1 cellular context compared by ENCODE assay signal in genomic region chr5:132003170-132003744, GRCh38.
TF ChIP-seq lines count a peak whose summit lies in the region.

No MANE protein-coding gene starts in this region.

TF ChIP-seq in HepG2, 621 proteins besides CTCF, POLR2A, EP300 and RAD21 (continued from another document and continues in another):
- TF ChIP-seq, protein P1, sequence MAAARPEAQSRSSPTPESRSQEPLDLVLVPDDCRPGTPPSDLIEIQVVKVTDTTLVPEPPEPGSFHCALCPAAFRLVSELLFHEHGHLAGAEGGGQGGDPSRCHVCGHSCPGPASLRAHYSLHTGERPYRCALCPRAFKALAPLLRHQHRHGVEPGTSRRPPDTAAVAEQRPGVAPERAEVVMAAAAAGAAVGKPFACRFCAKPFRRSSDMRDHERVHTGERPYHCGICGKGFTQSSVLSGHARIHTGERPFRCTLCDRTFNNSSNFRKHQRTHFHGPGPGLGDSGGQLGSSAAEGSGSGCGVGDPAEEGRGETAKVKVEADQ (CRISPR knock-in tag; IDR thresholded peaks at IDR 0.05; ENCODE audit: borderline replicate concordance), result no peak
- no peak for TF ChIP-seq ZNF337 (CRISPR knock-in tag; IDR thresholded peaks at IDR 0.05; ENCODE audit: borderline replicate concordance, low read depth)
- TF ChIP-seq TBX2 (CRISPR knock-in tag; IDR thresholded peaks at IDR 0.05; ENCODE audit: borderline replicate concordance), result peak; percentile 86
- TF ChIP-seq ZEB1 (IDR thresholded peaks at IDR 0.05; ENCODE audit: insufficient replicate concordance, low read depth), result no peak
- TF ChIP-seq ZNF878 (CRISPR knock-in tag; IDR thresholded peaks at IDR 0.05), result no peak
- TF ChIP-seq THAP9 (CRISPR knock-in tag; IDR thresholded peaks at IDR 0.05; ENCODE audit: borderline replicate concordance), result no peak
- no peak for TF ChIP-seq ZNF776 (CRISPR knock-in tag; IDR thresholded peaks at IDR 0.05)
- 0 out of 2 replicates have a peak, but pooled peaks have one; percentile 18 for TF ChIP-seq HNF1A (IDR thresholded peaks at IDR 0.05; ENCODE audit: low read depth)
- peak; percentile 81; the same call in 1 of the 2 replicates for TF ChIP-seq HNF1A (CRISPR knock-in tag; IDR thresholded peaks at IDR 0.05; ENCODE audit: borderline replicate concordance)
- TF ChIP-seq ZNF589 (CRISPR knock-in tag; conservative IDR thresholded peaks at IDR 0.05), result no peak
- no peak for TF ChIP-seq NONO (IDR thresholded peaks at IDR 0.05)
- no peak for TF ChIP-seq NONO (CRISPR knock-in tag; conservative IDR thresholded peaks at IDR 0.05)
- TF ChIP-seq ZNF646 (CRISPR knock-in tag; IDR thresholded peaks at IDR 0.05), result no peak
- peak; percentile 42; the same call in 1 of the 2 replicates for TF ChIP-seq GFI1 (CRISPR knock-in tag; IDR thresholded peaks at IDR 0.05; ENCODE audit: borderline replicate concordance)
- TF ChIP-seq ZNF652 (CRISPR knock-in tag; IDR thresholded peaks at IDR 0.05; ENCODE audit: borderline replicate concordance, low read depth), result peak; percentile 91
- no peak for TF ChIP-seq ZNF280D (CRISPR knock-in tag; IDR thresholded peaks at IDR 0.05)
- no peak for TF ChIP-seq HMG20B (CRISPR knock-in tag; conservative IDR thresholded peaks at IDR 0.05)
- TF ChIP-seq, protein P2, sequence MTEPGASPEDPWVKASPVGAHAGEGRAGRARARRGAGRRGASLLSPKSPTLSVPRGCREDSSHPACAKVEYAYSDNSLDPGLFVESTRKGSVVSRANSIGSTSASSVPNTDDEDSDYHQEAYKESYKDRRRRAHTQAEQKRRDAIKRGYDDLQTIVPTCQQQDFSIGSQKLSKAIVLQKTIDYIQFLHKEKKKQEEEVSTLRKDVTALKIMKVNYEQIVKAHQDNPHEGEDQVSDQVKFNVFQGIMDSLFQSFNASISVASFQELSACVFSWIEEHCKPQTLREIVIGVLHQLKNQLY (CRISPR knock-in tag; IDR thresholded peaks at IDR 0.05), result peak; percentile 47
- peak; percentile 73 for TF ChIP-seq BCL6 (CRISPR knock-in tag; IDR thresholded peaks at IDR 0.05)
- TF ChIP-seq, protein P3, sequence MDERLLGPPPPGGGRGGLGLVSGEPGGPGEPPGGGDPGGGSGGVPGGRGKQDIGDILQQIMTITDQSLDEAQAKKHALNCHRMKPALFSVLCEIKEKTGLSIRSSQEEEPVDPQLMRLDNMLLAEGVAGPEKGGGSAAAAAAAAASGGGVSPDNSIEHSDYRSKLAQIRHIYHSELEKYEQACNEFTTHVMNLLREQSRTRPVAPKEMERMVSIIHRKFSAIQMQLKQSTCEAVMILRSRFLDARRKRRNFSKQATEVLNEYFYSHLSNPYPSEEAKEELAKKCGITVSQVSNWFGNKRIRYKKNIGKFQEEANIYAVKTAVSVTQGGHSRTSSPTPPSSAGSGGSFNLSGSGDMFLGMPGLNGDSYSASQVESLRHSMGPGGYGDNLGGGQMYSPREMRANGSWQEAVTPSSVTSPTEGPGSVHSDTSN (CRISPR knock-in tag; IDR thresholded peaks at IDR 0.05), result no peak
- TF ChIP-seq ARID5B (CRISPR knock-in tag; IDR thresholded peaks at IDR 0.05), result peak; percentile 78
- TF ChIP-seq REL (CRISPR knock-in tag; conservative IDR thresholded peaks at IDR 0.05), result no peak
- TF ChIP-seq DBP (CRISPR knock-in tag; IDR thresholded peaks at IDR 0.05; ENCODE audit: not compliant biosample characterization), result no peak
- TF ChIP-seq ZNF292 (CRISPR knock-in tag; IDR thresholded peaks at IDR 0.05; ENCODE audit: borderline replicate concordance, low read depth), result peak; percentile 95
- TF ChIP-seq XRCC5 (optimal IDR thresholded peaks at IDR 0.05; ENCODE audit: low read length), result peak; percentile 74
- TF ChIP-seq SP5 (CRISPR knock-in tag; IDR thresholded peaks at IDR 0.05; ENCODE audit: borderline replicate concordance, low read depth), result peak; percentile 67
- no peak for TF ChIP-seq GTF2F1 (IDR thresholded peaks at IDR 0.05; ENCODE audit: low read length)
- no peak for TF ChIP-seq JDP2 (CRISPR knock-in tag; IDR thresholded peaks at IDR 0.05; ENCODE audit: borderline replicate concordance)
- TF ChIP-seq IKZF4 (CRISPR knock-in tag; IDR thresholded peaks at IDR 0.05; ENCODE audit: borderline replicate concordance, low read depth, not compliant biosample characterization), result no peak
- peak; percentile 47; the same call in 1 of the 2 replicates for TF ChIP-seq POLR2AphosphoS5 (IDR thresholded peaks at IDR 0.05; ENCODE audit: low read depth, low read length)
